Comparison of ENCODE assay signal across 27 cellular contexts in genomic region chr3:166760114-166760513, GRCh38.
"Had no signal": no experiment of that assay in that cellular context is flagged by ENCODE, and none has a peak within 500 bp of the region (broad histone marks: within the 10 kb centered on the region; RNA-seq: fewer than 3 reads in every experiment).

No MANE protein-coding gene starts in this region.

- H3K36me3 ChIP-seq: neural progenitor cell, ovary, right lobe of liver, sigmoid colon, stomach, thoracic aorta, thyroid gland, tibial nerve, upper lobe of left lung, vagina had no signal

- H3K9me3 ChIP-seq: ovary, psoas muscle, right lobe of liver, thoracic aorta, thyroid gland, vagina had no signal

- H3K4me2 ChIP-seq: neural progenitor cell had no signal

- DNase-seq: occipital lobe; ovary; posterior cingulate gyrus; psoas muscle; right cardiac atrium; right lobe of liver; sigmoid colon; small intestine; stimulated activated CD4-positive, alpha-beta T cell treated with anti-CD3 and anti-CD28 coated beads, Interleukin-15, amount 100 ng/mL, for 24 hours; stimulated activated CD4-positive, alpha-beta T cell treated with anti-CD3 and anti-CD28 coated beads, Interleukin-2, amount 100 ng/mL, for 24 hours; stimulated activated CD4-positive, alpha-beta T cell treated with anti-CD3 and anti-CD28 coated beads, Interleukin-2, amount 100 ng/mL, for 48 hours; stimulated activated CD4-positive, alpha-beta T cell treated with anti-CD3 and anti-CD28 coated beads, Interleukin-4, amount 100 ng/mL, for 24 hours; stimulated activated naive B cell treated with anti-CD40 and anti-IgM and Interleukin-4, amounts not matched to agents 10 μg/mL and 1 μg/mL and 100 μg/mL, for 72 hours; stimulated activated naive CD4-positive, alpha-beta T cell treated with Interleukin-2 at 50 U/mL for 16 hours; stomach; thyroid gland; trophoblast cell; upper lobe of left lung had no signal

- H3K27ac ChIP-seq: neural progenitor cell, ovary, parathyroid adenoma, psoas muscle, right lobe of liver, sigmoid colon, stomach, thoracic aorta, thyroid gland, tibial nerve, upper lobe of left lung, vagina had no signal

- H3K79me2 ChIP-seq: parathyroid adenoma had no signal

- H3K36me3 Mint-ChIP-seq: neural progenitor cell; stimulated activated effector memory CD8-positive, alpha-beta T cell treated with anti-CD3 and anti-CD28 coated beads, Interleukin-12 subunit alpha, Interleukin-12 subunit beta, amount 100 ng/mL, for 72 hours; stimulated activated naive B cell treated with anti-CD40 and anti-IgM and Interleukin-4, amounts not matched to agents 10 μg/mL and 1 μg/mL and 100 μg/mL, for 72 hours had no signal

- H3K9ac ChIP-seq: neural progenitor cell, parathyroid adenoma had no signal

- ATAC-seq: natural killer cell treated with Interleukin-12 subunit alpha and Interleukin-12 subunit beta and Interleukin-15 and Interleukin-18, amount 100 ng/mL, for 72 hours; psoas muscle; right cardiac atrium; right lobe of liver; stimulated activated effector memory CD8-positive, alpha-beta T cell treated with anti-CD3 and anti-CD28 coated beads, Interleukin-12 subunit alpha, Interleukin-12 subunit beta, amount 100 ng/mL, for 72 hours; stimulated activated naive B cell treated with anti-CD40 and anti-IgM and Interleukin-4, amounts not matched to agents 10 μg/mL and 1 μg/mL and 100 μg/mL, for 72 hours had no signal

- H3K4me1 ChIP-seq: neural progenitor cell, parathyroid adenoma, psoas muscle, right lobe of liver, sigmoid colon, stomach, thyroid gland, tibial nerve, upper lobe of left lung, vagina had no signal

- H3K4me3 ChIP-seq: neural progenitor cell, ovary, psoas muscle, right lobe of liver, sigmoid colon, stomach, thoracic aorta, thyroid gland, tibial nerve, upper lobe of left lung, vagina had no signal

- H3K27me3 Mint-ChIP-seq: natural killer cell treated with Interleukin-12 subunit alpha and Interleukin-12 subunit beta and Interleukin-15 and Interleukin-18, amount 100 ng/mL, for 72 hours; progenitor cell of endocrine pancreas; stimulated activated naive B cell treated with anti-CD40 and anti-IgM and Interleukin-4, amounts not matched to agents 10 μg/mL and 1 μg/mL and 100 μg/mL, for 72 hours; stimulated activated naive CD8-positive, alpha-beta T cell treated with anti-CD3 and anti-CD28 coated beads, Interleukin-15, Interleukin-2, amounts not matched to agents 100 ng/mL and 50 ng/mL, for 24 hours had no signal

- H3K4me1 Mint-ChIP-seq: neural progenitor cell; stimulated activated effector memory CD8-positive, alpha-beta T cell treated with anti-CD3 and anti-CD28 coated beads, Interleukin-12 subunit alpha, Interleukin-12 subunit beta, amount 100 ng/mL, for 72 hours; stimulated activated naive B cell treated with anti-CD40 and anti-IgM and Interleukin-4, amounts not matched to agents 10 μg/mL and 1 μg/mL and 100 μg/mL, for 72 hours had no signal

- H3K27me3 ChIP-seq: neural progenitor cell, ovary, right lobe of liver, sigmoid colon, stomach, thyroid gland, tibial nerve, upper lobe of left lung, vagina had no signal

- H2AFZ ChIP-seq: neural progenitor cell, parathyroid adenoma had no signal

- H3K4me3 Mint-ChIP-seq: natural killer cell treated with Interleukin-12 subunit alpha and Interleukin-12 subunit beta and Interleukin-15 and Interleukin-18, amount 100 ng/mL, for 72 hours; neural progenitor cell; stimulated activated effector memory CD8-positive, alpha-beta T cell treated with anti-CD3 and anti-CD28 coated beads, Interleukin-12 subunit alpha, Interleukin-12 subunit beta, amount 100 ng/mL, for 72 hours; stimulated activated naive B cell treated with anti-CD40 and anti-IgM and Interleukin-4, amounts not matched to agents 10 μg/mL and 1 μg/mL and 100 μg/mL, for 72 hours; stimulated activated naive CD8-positive, alpha-beta T cell treated with anti-CD3 and anti-CD28 coated beads, Interleukin-15, Interleukin-2, amounts not matched to agents 100 ng/mL and 50 ng/mL, for 24 hours had no signal

- H3K27ac Mint-ChIP-seq: natural killer cell treated with Interleukin-12 subunit alpha and Interleukin-12 subunit beta and Interleukin-15 and Interleukin-18, amount 100 ng/mL, for 72 hours; neural progenitor cell; progenitor cell of endocrine pancreas; stimulated activated effector memory CD8-positive, alpha-beta T cell treated with anti-CD3 and anti-CD28 coated beads, Interleukin-12 subunit alpha, Interleukin-12 subunit beta, amount 100 ng/mL, for 72 hours; stimulated activated naive B cell treated with anti-CD40 and anti-IgM and Interleukin-4, amounts not matched to agents 10 μg/mL and 1 μg/mL and 100 μg/mL, for 72 hours; stimulated activated naive CD8-positive, alpha-beta T cell treated with anti-CD3 and anti-CD28 coated beads, Interleukin-15, Interleukin-2, amounts not matched to agents 100 ng/mL and 50 ng/mL, for 24 hours had no signal
